8 cellular contexts compared by ENCODE assay signal in the genomic region with DNA sequence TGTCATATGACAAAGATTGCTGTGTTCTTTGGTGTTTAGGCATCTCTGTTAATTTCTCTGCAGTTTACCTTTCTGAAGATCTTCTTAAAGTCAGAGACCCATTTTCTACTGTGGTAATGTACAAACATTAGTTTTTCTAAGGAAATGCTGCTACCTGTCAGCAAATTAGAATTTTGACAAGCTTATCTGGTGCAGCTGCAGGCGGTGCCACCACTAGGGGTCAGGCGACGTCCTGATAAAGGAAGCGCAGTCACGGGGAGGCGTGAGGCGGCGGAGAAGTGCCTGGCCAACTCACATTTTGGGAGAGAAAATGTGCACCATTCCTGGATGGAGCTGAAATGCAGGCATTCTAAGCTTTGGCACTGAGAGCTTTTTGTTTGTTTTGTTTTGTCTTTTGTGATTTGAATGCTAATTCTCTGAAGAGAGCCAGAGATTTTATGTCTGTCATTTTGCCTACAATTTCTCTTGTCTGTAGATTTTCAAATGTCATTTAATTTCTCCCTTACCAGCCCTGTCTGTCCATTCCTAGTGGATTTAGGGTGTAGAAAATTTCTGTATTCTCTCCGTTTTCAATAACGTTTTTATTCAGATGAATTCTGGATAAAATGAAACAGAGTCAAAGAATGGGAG. TPM values are rescaled to one million over a fixed set of nuclear protein-coding genes. Genes with fewer than 3 reads are reported as not detected.
A peak's percentile ranks its signal among the peaks of the same experiment; 100 is the strongest.
DNase-seq lines count a peak whose midpoint lies in the region; TF ChIP-seq lines count a peak whose summit lies in the region.

No MANE protein-coding gene starts in this region.

- H4K20me1 ChIP-seq in MM.1S (ENCODE audit: insufficient read depth, low read length) = no peaks in the 10 kb centered on the region

- H3K4me3 Mint-ChIP-seq in activated naive CD4-positive, alpha-beta T cell treated with anti-CD3 and anti-CD28 coated beads, Interleukin-2, amount 10 ng/mL, durations not matched to agents 7 days and 5 days = no peak overlapping the region
- H3K4me3 Mint-ChIP-seq in glutamatergic neuron (ENCODE audit: unreplicated experiment) (no peak overlapping the region), progenitor cell of endocrine pancreas (ENCODE audit: low read depth) (no peak overlapping the region)

- no peaks in the 10 kb centered on the region for H3K36me3 ChIP-seq in MM.1S (replicated peaks; ENCODE audit: insufficient read depth, low read length)

- H3K36me3 Mint-ChIP-seq in activated naive CD4-positive, alpha-beta T cell treated with anti-CD3 and anti-CD28 coated beads, Interleukin-2, amount 10 ng/mL, durations not matched to agents 7 days and 5 days = no peaks in the 10 kb centered on the region
- H3K36me3 Mint-ChIP-seq in glutamatergic neuron (ENCODE audit: unreplicated experiment) (no peaks in the 10 kb centered on the region), progenitor cell of endocrine pancreas (ENCODE audit: insufficient read depth) (no peaks in the 10 kb centered on the region)

- DNase-seq in EL (peak; percentile 63), GOT3 (lab: John Stamatoyannopoulos, UW) (peak; percentile 26), MM.1S (peak; percentile 84), SKM-1 (lab: John Stamatoyannopoulos, UW; ENCODE audit: unreplicated experiment) (peak; percentile 20), glutamatergic neuron (peak; percentile 94), progenitor cell of endocrine pancreas (ENCODE audit: low spot score, unreplicated experiment) (peak; percentile 71), ureter (ENCODE audit: low spot score) (peak; percentile 87)
- DNase-seq in activated naive CD4-positive, alpha-beta T cell treated with anti-CD3 and anti-CD28 coated beads, Interleukin-2, amount 10 ng/mL, durations not matched to agents 7 days and 5 days = peak; percentile 86

- peak overlapping the region; percentile 46 for H2AFZ ChIP-seq in MM.1S (ENCODE audit: low read length)

- no peaks in the 10 kb centered on the region for H3K9me3 Mint-ChIP-seq in activated naive CD4-positive, alpha-beta T cell treated with anti-CD3 and anti-CD28 coated beads, Interleukin-2, amount 10 ng/mL, durations not matched to agents 7 days and 5 days
- H3K9me3 Mint-ChIP-seq in glutamatergic neuron (ENCODE audit: unreplicated experiment) (peaks cover under 1% of the 10 kb centered on the region), progenitor cell of endocrine pancreas (ENCODE audit: low read depth) (no peaks in the 10 kb centered on the region)

- H3K9me3 ChIP-seq in MM.1S (replicated peaks; ENCODE audit: insufficient read depth, low read length) = no peaks in the 10 kb centered on the region

- H3K4me1 ChIP-seq in MM.1S (ENCODE audit: low read length) = no peaks in the 10 kb centered on the region

- no peaks in the 10 kb centered on the region for H3K9me2 ChIP-seq in MM.1S (replicated peaks; ENCODE audit: insufficient read depth, low read length)

- H3K27me3 ChIP-seq in MM.1S (replicated peaks; ENCODE audit: insufficient read depth, low read length) = no peaks in the 10 kb centered on the region

- H3K27ac Mint-ChIP-seq in activated naive CD4-positive, alpha-beta T cell treated with anti-CD3 and anti-CD28 coated beads, Interleukin-2, amount 10 ng/mL, durations not matched to agents 7 days and 5 days = no peak overlapping the region
- H3K27ac Mint-ChIP-seq in glutamatergic neuron (ENCODE audit: unreplicated experiment) (no peak overlapping the region), progenitor cell of endocrine pancreas (no peak overlapping the region)

- H3K4me1 Mint-ChIP-seq in activated naive CD4-positive, alpha-beta T cell treated with anti-CD3 and anti-CD28 coated beads, Interleukin-2, amount 10 ng/mL, durations not matched to agents 7 days and 5 days = peaks cover 7% of the 10 kb centered on the region
- H3K4me1 Mint-ChIP-seq in glutamatergic neuron (ENCODE audit: low read depth, unreplicated experiment) = peaks cover 2% of the 10 kb centered on the region
- no peaks in the 10 kb centered on the region for H3K4me1 Mint-ChIP-seq in progenitor cell of endocrine pancreas (ENCODE audit: low read depth)

- H3K9ac ChIP-seq in MM.1S (ENCODE audit: low read length) = no peak overlapping the region

- H3K4me2 ChIP-seq in MM.1S (ENCODE audit: low read depth, low read length) = peak overlapping the region; percentile 15; the same call in 1 of the 2 replicates

- CTCF ChIA-PET in activated naive CD4-positive, alpha-beta T cell treated with anti-CD3 and anti-CD28 coated beads, Interleukin-2, amount 10 ng/mL, durations not matched to agents 7 days and 5 days (lab: Charles Lee) = interaction anchor here (0.6 to 6.4 kb wide), 32 partner anchors 8 to 490 kb away, joined by 3 to 45 read pairs (median 3); a partner anchor contains a TSS

- H3K27ac ChIP-seq in MM.1S (ENCODE audit: low read length) = no peak overlapping the region

- H3F3A ChIP-seq in MM.1S (ENCODE audit: insufficient read depth, low read length) = no peaks in the 10 kb centered on the region

- H3K27me3 Mint-ChIP-seq in activated naive CD4-positive, alpha-beta T cell treated with anti-CD3 and anti-CD28 coated beads, Interleukin-2, amount 10 ng/mL, durations not matched to agents 7 days and 5 days = peaks cover 12% of the 10 kb centered on the region
- H3K27me3 Mint-ChIP-seq in glutamatergic neuron (ENCODE audit: unreplicated experiment) (no peaks in the 10 kb centered on the region), progenitor cell of endocrine pancreas (peaks cover 14% of the 10 kb centered on the region)

- no peaks in the 10 kb centered on the region for H3K79me2 ChIP-seq in MM.1S (ENCODE audit: low read length)

- TF ChIP-seq CTCF in MM.1S (IDR thresholded peaks at IDR 0.05; ENCODE audit: low read length) = peak; percentile 98
- TF ChIP-seq CTCF in glutamatergic neuron (IDR thresholded peaks at IDR 0.05; ENCODE audit: partially characterized antibody, unreplicated experiment) = peak; percentile 89
- TF ChIP-seq CTCF in progenitor cell of endocrine pancreas (IDR thresholded peaks at IDR 0.05; ENCODE audit: unreplicated experiment) = peak; percentile 97

- no peak overlapping the region for H3K4me3 ChIP-seq in MM.1S (ENCODE audit: low read length)

RNA-seq across cellular contexts. Expression of a gene that starts 24.9 kb away (rescaled TPM):
- 9.6 TPM for total RNA-seq in glutamatergic neuron (ENCODE audit: unreplicated experiment)
- 14.4 and 17.9 TPM in 2 replicates for total RNA-seq in progenitor cell of endocrine pancreas
- 29.9 TPM for total RNA-seq in ureter

Comparison
In these comparisons a context has a peak if more than half of its experiments do, and no peak if none do; other contexts are left out.
1. DNase-seq: peak in every context shown above with its lines; median percentile 94 in glutamatergic neuron; 87 in ureter; 86 in activated naive CD4-positive, alpha-beta T cell treated with anti-CD3 and anti-CD28 coated beads, Interleukin-2, amount 10 ng/mL, durations not matched to agents 7 days and 5 days; 84 in MM.1S; 71 in progenitor cell of endocrine pancreas; 63 in EL; 26 in GOT3; 20 in SKM-1.